Comparison of ENCODE assay signal across 8 cellular contexts in genomic region chr20:32474967-32475819, GRCh38.
DNase-seq lines count a peak whose midpoint lies in the region; ATAC-seq, FAIRE-seq and TF ChIP-seq lines count a peak whose summit lies in the region.

No MANE protein-coding gene starts in this region.

- H3K9me3 ChIP-seq in PC-3 (ENCODE audit: low read length) (no peaks in the 10 kb centered on the region), HepG2 (ENCODE audit: low read length) (no peaks in the 10 kb centered on the region)

- peak; percentile 53 for FAIRE-seq in HepG2 (lab: Jason Lieb, UNC)

- in situ Hi-C loops in HepG2 (cut with HindIII; ENCODE audit: extremely low pct_ligation_motif_present, low pct_unique_long_range_greater_than_20kb), result loop anchor here (5.0 kb wide), 2 partner anchors 37 to 177 kb away; no protein-coding TSS in a partner anchor

- H3K27me3 ChIP-seq in PC-3 (ENCODE audit: low read length), result no peaks in the 10 kb centered on the region
- H3K27me3 ChIP-seq in dorsolateral prefrontal cortex, result no peaks in the 10 kb centered on the region
- no peaks in the 10 kb centered on the region for H3K27me3 ChIP-seq in HepG2 (ENCODE audit: control insufficient read depth in 1 of 2, insufficient read depth in 2 of 2, low read length in 2 of 2)

- TF ChIP-seq POLR2A in HepG2 (IDR thresholded peaks at IDR 0.05; ENCODE audit: insufficient read depth in 1 of 2, low read depth in 2 of 2, low read length in 2 of 2), result peak; percentile 65 to 70; a peak in 3 of 4 replicates

- CTCF ChIA-PET in GM10248 (lab: Yijun Ruan, JAX) (interaction anchor here (0.6 to 1.3 kb wide), 4 partner anchors 10 to 193 kb away, joined by 3 to 5 read pairs (median 4); no protein-coding TSS in a partner anchor), PC-3 (lab: Charles Lee) (interaction anchor here (0.6 to 1.3 kb wide), 3 partner anchors 22 to 232 kb away, joined by 3 to 6 read pairs (median 3); no protein-coding TSS in a partner anchor), HepG2 (lab: Yijun Ruan, JAX; ENCODE audit: low intra/inter-chr PET ratio, low total read pairs) (no interaction called here)

- DNase-seq in GM10248 (ENCODE audit: extremely low spot score) (peak; percentile 82), PC-3 (peak; percentile 84), dorsolateral prefrontal cortex (peak in 5 of 10 donors; percentile 63 to 78 (median 67)), HepG2 (ENCODE audit: low spot score) (peak; percentile 86), NCI-H1048 (lab: John Stamatoyannopoulos, UW) (no peak), NCI-H1694 treated with DMSO at 0.1 percent for 48 hours (lab: John Stamatoyannopoulos, UW) (no peak)
- DNase-seq in stimulated activated naive B cell treated with anti-CD40 and anti-IgM and Interleukin-4, amounts not matched to agents 10 μg/mL and 1 μg/mL and 100 μg/mL, for 72 hours, result no peak

- ATAC-seq in PC-3, result peak; percentile 92
- ATAC-seq in HepG2, result peak; percentile 72
- peak; percentile 70 to 83 for ATAC-seq in stimulated activated naive B cell treated with anti-CD40 and anti-IgM and Interleukin-4, amounts not matched to agents 10 μg/mL and 1 μg/mL and 100 μg/mL, for 72 hours (replicated peaks)
- no peak for ATAC-seq in GM21367 (IDR thresholded peaks at IDR 0.05; ENCODE audit: unreplicated experiment)

- H3K9ac ChIP-seq in PC-3 (ENCODE audit: low read length), result peak overlapping the region; percentile 74
- H3K9ac ChIP-seq in HepG2 (ENCODE audit: insufficient read depth, low read depth, low read length), result peak overlapping the region; percentile 69

- H3K4me1 ChIP-seq in PC-3 (ENCODE audit: insufficient read depth, low read length), result peaks cover 22% of the 10 kb centered on the region
- peaks cover 100% of the 10 kb centered on the region for H3K4me1 ChIP-seq in HepG2 (ENCODE audit: insufficient read depth, low read length)

- TSS peak; percentile 10 for BruUV-seq in PC-3 (replicated peaks; lab: Mats Ljungman, UMichigan)
- BruUV-seq in HepG2 (replicated peaks; lab: Mats Ljungman, UMichigan), result no TSS peak

- intact Hi-C loops in PC-3 (cut with micrococcal nuclease) (no loop called here), dorsolateral prefrontal cortex (cut with DNase I) (loop anchor here in 1 of 2 donors (5.0 kb wide), 1 partner anchor 118 kb away; the partner anchor contains the start of gene ASXL1), HepG2 (cut with micrococcal nuclease; ENCODE audit: unreplicated experiment) (no loop called here)

- H3K9me2 ChIP-seq in PC-3 (replicated peaks; ENCODE audit: low read length), result no peaks in the 10 kb centered on the region

- peak in 1 of 2 experiments; percentile 31; a peak in 2 of 4 replicates for TF ChIP-seq EP300 in HepG2 (IDR thresholded peaks at IDR 0.05; ENCODE audit: low read depth in 2 of 2, low read length in 2 of 2)
- TF ChIP-seq EP300 in HepG2 (CRISPR knock-in tag; IDR thresholded peaks at IDR 0.05; ENCODE audit: borderline replicate concordance), result peak; percentile 62; the same call in 1 of the 2 replicates

- H3K4me1 Mint-ChIP-seq in stimulated activated naive B cell treated with anti-CD40 and anti-IgM and Interleukin-4, amounts not matched to agents 10 μg/mL and 1 μg/mL and 100 μg/mL, for 72 hours, result peaks cover 14 to 26% of the 10 kb centered on the region in 2 donors

- peaks cover 0 to 16% of the 10 kb centered on the region in 2 donors for H3K27me3 Mint-ChIP-seq in stimulated activated naive B cell treated with anti-CD40 and anti-IgM and Interleukin-4, amounts not matched to agents 10 μg/mL and 1 μg/mL and 100 μg/mL, for 72 hours

- H3K27ac ChIP-seq in PC-3 (ENCODE audit: low read length) (peak overlapping the region; percentile 83), dorsolateral prefrontal cortex (peak overlapping the region; percentile 57 to 99 (median 91)), HepG2 (ENCODE audit: extremely low read length, insufficient read depth, low read length) (peak overlapping the region; percentile 85)

- peak overlapping the region; percentile 10 to 65 for H3K4me3 Mint-ChIP-seq in stimulated activated naive B cell treated with anti-CD40 and anti-IgM and Interleukin-4, amounts not matched to agents 10 μg/mL and 1 μg/mL and 100 μg/mL, for 72 hours

- POLR2A ChIA-PET in GM10248 (lab: Yijun Ruan, JAX) (interaction anchor here (0.6 kb wide), 1 partner anchor 396 kb away, joined by 4 read pairs; no protein-coding TSS in a partner anchor), PC-3 (lab: Charles Lee; ENCODE audit: unreplicated experiment) (interaction anchor here (0.6 to 0.7 kb wide), 2 partner anchors 34 to 1638 kb away, joined by 3 read pairs; no protein-coding TSS in a partner anchor), HepG2 (lab: Yijun Ruan, JAX) (interaction anchor here (0.6 to 7.0 kb wide), 15 partner anchors 9 to 730 kb away, joined by 3 to 81 read pairs (median 3); partner anchors contain the start of gene ASXL1)

- peaks cover 1 to 4% of the 10 kb centered on the region in 2 donors for H3K36me3 Mint-ChIP-seq in stimulated activated naive B cell treated with anti-CD40 and anti-IgM and Interleukin-4, amounts not matched to agents 10 μg/mL and 1 μg/mL and 100 μg/mL, for 72 hours

- H3K36me3 ChIP-seq in PC-3 (ENCODE audit: low read depth, low read length) (no peaks in the 10 kb centered on the region), HepG2 (replicated peaks in 1 of 2; ENCODE audit: control insufficient read depth in 1 of 2, insufficient read depth in 2 of 2, low read length in 2 of 2) (peaks cover 5 to 24% of the 10 kb centered on the region in 2 experiments; a peak in 4 of 5 replicates)

- H3K79me2 ChIP-seq in PC-3 (ENCODE audit: low read length) (peaks cover 27% of the 10 kb centered on the region), HepG2 (ENCODE audit: insufficient read depth, low read length) (peaks cover 96% of the 10 kb centered on the region)

- H3K4me2 ChIP-seq in PC-3 (ENCODE audit: low read length) (peak overlapping the region; percentile 86), HepG2 (ENCODE audit: low read depth, low read length) (peak overlapping the region; percentile 95)

- peak overlapping the region; percentile 81 for H2AFZ ChIP-seq in PC-3 (ENCODE audit: low read length)
- no peak overlapping the region for H2AFZ ChIP-seq in HepG2 (ENCODE audit: low read length)

- H3F3A ChIP-seq in PC-3 (ENCODE audit: low read length, unreplicated experiment), result no peaks in the 10 kb centered on the region

- peak overlapping the region; percentile 51 for H3K4me3 ChIP-seq in PC-3 (ENCODE audit: low read length)
- peak overlapping the region in 55 of 59 donors; percentile 4 to 55 (median 33) for H3K4me3 ChIP-seq in dorsolateral prefrontal cortex
- peak overlapping the region; percentile 50 to 73 (median 51) for H3K4me3 ChIP-seq in HepG2 (replicated peaks in 1 of 3; ENCODE audit: insufficient read depth in 1 of 3, low read depth in 2 of 3, low read length in 3 of 3)

- peak overlapping the region; percentile 62 for H3K27ac Mint-ChIP-seq in stimulated activated naive B cell treated with anti-CD40 and anti-IgM and Interleukin-4, amounts not matched to agents 10 μg/mL and 1 μg/mL and 100 μg/mL, for 72 hours

- H3K9me3 Mint-ChIP-seq in stimulated activated naive B cell treated with anti-CD40 and anti-IgM and Interleukin-4, amounts not matched to agents 10 μg/mL and 1 μg/mL and 100 μg/mL, for 72 hours, result no peaks in the 10 kb centered on the region

- WGBS in HepG2 (ENCODE audit: low lambda C conversion rate), result 4% methylated on average over 25 of the region's 28 CpGs

- H4K20me1 ChIP-seq in PC-3 (ENCODE audit: low read length) (no peaks in the 10 kb centered on the region), HepG2 (ENCODE audit: insufficient read depth, low read length) (peaks cover 54% of the 10 kb centered on the region; the same call in 1 of the 2 replicates)

- TF ChIP-seq CTCF in GM10248 (IDR thresholded peaks at IDR 0.05; ENCODE audit: control extremely low read depth, extremely low read depth, low read depth, missing control alignments), result no peak
- no peak for TF ChIP-seq CTCF in PC-3 (conservative IDR thresholded peaks at IDR 0.05; ENCODE audit: low read depth, low read length)
- TF ChIP-seq CTCF in dorsolateral prefrontal cortex (IDR thresholded peaks at IDR 0.05 in 54 of 56, conservative IDR thresholded peaks at IDR 0.05 in 2 of 56; ENCODE audit: low read depth in 1 of 56, partially characterized antibody in 56 of 56), result peak in 4 of 56 donors; percentile 5 to 9 (median 8)
- no peak for TF ChIP-seq CTCF in HepG2 (CRISPR knock-in tag; IDR thresholded peaks at IDR 0.05)

- TF ChIP-seq RAD21 in HepG2 (CRISPR knock-in tag; IDR thresholded peaks at IDR 0.05), result peak; percentile 19; the same call in 1 of the 2 replicates

TF ChIP-seq in HepG2, 621 proteins besides CTCF, POLR2A, EP300 and RAD21 (continues in another document):
- peak; percentile 88 for TF ChIP-seq ZNF343 (CRISPR knock-in tag; IDR thresholded peaks at IDR 0.05)
- peak; percentile 97; the same call in 1 of the 2 replicates for TF ChIP-seq PAWR (CRISPR knock-in tag; IDR thresholded peaks at IDR 0.05; ENCODE audit: borderline replicate concordance)
- TF ChIP-seq CREB1 (IDR thresholded peaks at IDR 0.05), result no peak
- no peak for TF ChIP-seq CREB1 (CRISPR knock-in tag; IDR thresholded peaks at IDR 0.05)
- TF ChIP-seq HOXA9 (CRISPR knock-in tag; IDR thresholded peaks at IDR 0.05; ENCODE audit: borderline replicate concordance), result no peak
- TF ChIP-seq ZZZ3 (CRISPR knock-in tag; IDR thresholded peaks at IDR 0.05; ENCODE audit: borderline replicate concordance), result 0 out of 2 replicates have a peak, but pooled peaks have one; percentile 80
- TF ChIP-seq YEATS2 (CRISPR knock-in tag; IDR thresholded peaks at IDR 0.05; ENCODE audit: borderline replicate concordance), result peak; percentile 87; the same call in 1 of the 2 replicates
- TF ChIP-seq BRCA1 (CRISPR knock-in tag; IDR thresholded peaks at IDR 0.05), result no peak
- peak; percentile 50 for TF ChIP-seq RARA (CRISPR knock-in tag; IDR thresholded peaks at IDR 0.05)
- TF ChIP-seq CERS6 (CRISPR knock-in tag; IDR thresholded peaks at IDR 0.05), result peak; percentile 9; the same call in 1 of the 2 replicates
- TF ChIP-seq ZNF251 (CRISPR knock-in tag; IDR thresholded peaks at IDR 0.05), result peak; percentile 61; the same call in 1 of the 2 replicates
- TF ChIP-seq XRCC5 (optimal IDR thresholded peaks at IDR 0.05; ENCODE audit: low read length), result peak; percentile 87
- peak; percentile 75; the same call in 1 of the 2 replicates for TF ChIP-seq RNF2 (conservative IDR thresholded peaks at IDR 0.05; ENCODE audit: low read depth)
- TF ChIP-seq ZNF572 (CRISPR knock-in tag; IDR thresholded peaks at IDR 0.05), result peak; percentile 98
- TF ChIP-seq ZNF766 (CRISPR knock-in tag; IDR thresholded peaks at IDR 0.05; ENCODE audit: borderline replicate concordance), result peak; percentile 87; the same call in 1 of the 2 replicates

Comparison
In these comparisons a context has a peak if more than half of its experiments do, and no peak if none do; other contexts are left out.
1. DNase-seq: peak in GM10248 (single experiment), PC-3 (single experiment) and HepG2 (single experiment); none in stimulated activated naive B cell treated with anti-CD40 and anti-IgM and Interleukin-4, amounts not matched to agents 10 μg/mL and 1 μg/mL and 100 μg/mL, for 72 hours (single experiment), NCI-H1048 (single experiment) and NCI-H1694 treated with DMSO at 0.1 percent for 48 hours (single experiment).
2. Peak in every context shown above with its lines, with median percentiles within 50 percentile points of each other: H3K27ac ChIP-seq and H3K4me3 ChIP-seq.